ENCODE assay signal across 14 cellular contexts in genomic region chr11:790721-791564, GRCh38. TPM values are rescaled to one million over a fixed set of nuclear protein-coding genes. Genes with fewer than 3 reads are reported as not detected.
DNase-seq lines count a peak whose midpoint lies in the region; ATAC-seq, FAIRE-seq and TF ChIP-seq lines count a peak whose summit lies in the region.
"Had no signal": no experiment of that assay in that cellular context is flagged by ENCODE, and none has a peak within 500 bp of the region (broad histone marks: within the 10 kb centered on the region; RNA-seq: fewer than 3 reads in every experiment).

No MANE protein-coding gene starts in this region.

- peak; percentile 6; the same call in 2 of the 3 replicates for ATAC-seq in HepG2
- ATAC-seq: left lung had no signal

- H3K27me3 ChIP-seq in HUES64 (ENCODE audit: insufficient read depth, low read length), result no peaks in the 10 kb centered on the region
- peaks cover 0 to 2% of the 10 kb centered on the region in 2 experiments; a peak in 2 of 5 replicates for H3K27me3 ChIP-seq in HepG2 (ENCODE audit: control insufficient read depth in 1 of 2, insufficient read depth in 2 of 2, low read length in 2 of 2)
- H3K27me3 ChIP-seq in transverse colon, result peaks cover 25% of the 10 kb centered on the region

- POLR2A ChIA-PET in HepG2 (lab: Yijun Ruan, JAX), result interaction anchor here (0.8 kb wide), 1 partner anchor 13 kb away, joined by 3 read pairs; no protein-coding TSS in a partner anchor

- no peaks in the 10 kb centered on the region for H4K20me1 ChIP-seq in HepG2 (ENCODE audit: insufficient read depth, low read length)

- FAIRE-seq in HepG2 (lab: Jason Lieb, UNC), result no peak
- FAIRE-seq: HTR-8/SVneo had no signal

- H2AFZ ChIP-seq in HepG2 (ENCODE audit: low read length), result no peak overlapping the region

- no peak for TF ChIP-seq RAD21 in HepG2 (CRISPR knock-in tag; IDR thresholded peaks at IDR 0.05)

- no peak for TF ChIP-seq POLR2A in HepG2 (IDR thresholded peaks at IDR 0.05; ENCODE audit: insufficient read depth in 1 of 2, low read depth in 2 of 2, low read length in 2 of 2)
- TF ChIP-seq POLR2A in transverse colon (IDR thresholded peaks at IDR 0.05), result no peak

- no TSS peak for BruUV-seq in HepG2 (replicated peaks; lab: Mats Ljungman, UMichigan)

- no peak overlapping the region for H3K4me3 ChIP-seq in HUES64 (ENCODE audit: low read length)
- no peak overlapping the region for H3K4me3 ChIP-seq in HepG2 (replicated peaks in 1 of 3; ENCODE audit: insufficient read depth in 1 of 3, low read depth in 2 of 3, low read length in 3 of 3)
- no peak overlapping the region for H3K4me3 ChIP-seq in transverse colon
- H3K4me3 ChIP-seq: left lung had no signal

- WGBS in HUES64, result 63% methylated on average over 18 of the region's 18 CpGs
- WGBS in HepG2 (ENCODE audit: low lambda C conversion rate), result 78% methylated on average over 16 of the region's 18 CpGs
- WGBS in transverse colon (ENCODE audit: low coverage in 1 of 2), 2 donors, result 76% methylated on average over 18 of the region's 18 CpGs; no CpG with 5 or more reads in 1 of the 2 donors

- H3K4me2 ChIP-seq in HepG2 (ENCODE audit: low read depth, low read length), result no peak overlapping the region

- in situ Hi-C loops in HepG2 (cut with HindIII; ENCODE audit: extremely low pct_ligation_motif_present, low pct_unique_long_range_greater_than_20kb) (no loop called here), transverse colon (cut with MboI; ENCODE audit: low pct_ligation_motif_present in 1 of 4, low pct_unique_long_range_greater_than_20kb in 1 of 4, low sequenced_read_pairs in 3 of 4) (no loop called here)

- H3K27ac ChIP-seq in HUES64 (ENCODE audit: low read depth, low read length) (0 out of 2 replicates have a peak overlapping the region, but pooled peaks have one; percentile 25), HepG2 (ENCODE audit: extremely low read length, insufficient read depth, low read length) (no peak overlapping the region), transverse colon (no peak overlapping the region)
- H3K27ac ChIP-seq: left lung had no signal

- H3K9me3 ChIP-seq in HUES64 (ENCODE audit: insufficient read depth, low read depth, low read length) (no peaks in the 10 kb centered on the region), HepG2 (ENCODE audit: low read length) (no peaks in the 10 kb centered on the region), transverse colon (no peaks in the 10 kb centered on the region)
- H3K9me3 ChIP-seq: left lung had no signal

- TF ChIP-seq EP300 in HepG2 (IDR thresholded peaks at IDR 0.05; ENCODE audit: low read depth in 2 of 2, low read length in 2 of 2) (no peak), HepG2 (CRISPR knock-in tag; IDR thresholded peaks at IDR 0.05; ENCODE audit: borderline replicate concordance) (no peak), transverse colon (IDR thresholded peaks at IDR 0.05; ENCODE audit: low read depth) (no peak)

- TF ChIP-seq CTCF in HepG2 (CRISPR knock-in tag; IDR thresholded peaks at IDR 0.05) (no peak), GM10266 (IDR thresholded peaks at IDR 0.05; ENCODE audit: control insufficient read depth, insufficient read depth, low read depth, missing control alignments) (no peak), transverse colon (IDR thresholded peaks at IDR 0.05) (no peak)

- no peaks in the 10 kb centered on the region for H3K79me2 ChIP-seq in HepG2 (ENCODE audit: insufficient read depth, low read length)

- no peak overlapping the region for H3K9ac ChIP-seq in HUES64 (ENCODE audit: low read depth, low read length)
- H3K9ac ChIP-seq in HepG2 (ENCODE audit: insufficient read depth, low read depth, low read length), result no peak overlapping the region

- peaks cover 4% of the 10 kb centered on the region; the same call in 1 of the 2 replicates for H3K4me1 ChIP-seq in HUES64 (ENCODE audit: insufficient read depth, low read length)
- H3K4me1 ChIP-seq in HepG2 (ENCODE audit: insufficient read depth, low read length), result peaks cover 21% of the 10 kb centered on the region
- peaks cover 9 to 23% (median 17%) of the 10 kb centered on the region in 4 donors for H3K4me1 ChIP-seq in transverse colon

- intact Hi-C loops in HepG2 (cut with micrococcal nuclease; ENCODE audit: unreplicated experiment), result no loop called here
- intact Hi-C loops in transverse colon (cut with DNase I; ENCODE audit: low total_unique reads), result no loop called here

- CTCF ChIA-PET in HepG2 (lab: Yijun Ruan, JAX; ENCODE audit: low intra/inter-chr PET ratio, low total read pairs), result no interaction called here

- DNase-seq in EL (peak; percentile 43), T1000 (lab: John Stamatoyannopoulos, UW) (peak; percentile 14), HepG2 (ENCODE audit: low spot score) (no peak), GM10266 (ENCODE audit: extremely low spot score) (no peak), HPDE6-E6E7 (ENCODE audit: extremely low spot score) (no peak), HK-2 (ENCODE audit: unreplicated experiment) (no peak), transverse colon (no peak)
- DNase-seq: activated B cell treated with CpG ODN at 0.5 μM for 24 hours; NCI-H2081 treated with DMSO at 0.1 percent for 48 hours; stimulated activated naive CD4-positive, alpha-beta T cell treated with Interleukin-2 at 50 U/mL for 16 hours had no signal

- H3K36me3 ChIP-seq in HUES64 (ENCODE audit: insufficient read depth, low read length), result peaks cover 26% of the 10 kb centered on the region; the same call in 1 of the 2 replicates
- no peaks in the 10 kb centered on the region; a peak in 1 of 5 replicates for H3K36me3 ChIP-seq in HepG2 (replicated peaks in 1 of 2; ENCODE audit: control insufficient read depth in 1 of 2, insufficient read depth in 2 of 2, low read length in 2 of 2)
- H3K36me3 ChIP-seq in transverse colon, result no peaks in the 10 kb centered on the region

RNA-seq across cellular contexts. Expression of gene CEND1, which starts 1.1 kb away (rescaled TPM):
- polyA plus RNA-seq in HUES64 (2013, experiment 1 of 2), result 1.9 TPM
- polyA plus RNA-seq in HUES64 (2013, experiment 2 of 2), result 0.95 TPM
- total RNA-seq in HepG2 (2016; rRNA removed; fragmentation: Illumina TruSeq; extraction: Trizol) (not detected in 2 replicates), transverse colon (1 to 10 TPM in 1 of 4 donors, under 1 TPM in 1, not detected in 2; 0.79 to 1.2 TPM)
- total RNA-seq in HepG2 (2016; cell fraction: cytosol; rRNA removed; fragmentation: Illumina TruSeq; extraction: Trizol; ENCODE audit: low read depth), result not detected in 2 replicates
- not detected in 2 replicates for total RNA-seq in HepG2 (2016; cell fraction: insoluble cytoplasmic fraction; rRNA removed; fragmentation: Illumina TruSeq; extraction: Trizol)
- total RNA-seq in HepG2 (2016; cell fraction: membrane; rRNA removed; fragmentation: Illumina TruSeq; extraction: Trizol), result not detected in 2 replicates
- not detected in 2 replicates for total RNA-seq in HepG2 (2016; cell fraction: nucleus; rRNA removed; fragmentation: Illumina TruSeq; extraction: Trizol)
- not detected in 2 replicates for polyA plus RNA-seq in HepG2 (2011; rRNA removed)
- polyA plus RNA-seq in HepG2 (2011; cell fraction: cytosol; rRNA removed), result not detected in 2 replicates
- 0.07 TPM in 1 of 2 replicates, not detected in the other for polyA plus RNA-seq in HepG2 (2011; cell fraction: nucleus; rRNA removed)
- polyA plus RNA-seq in HepG2 (2012), result 0.11 TPM in 1 of 2 replicates, not detected in the other
- polyA plus RNA-seq in HepG2 (2016; cell fraction: cytosol; fragmentation: Illumina TruSeq; extraction: Trizol; ENCODE audit: low read depth), result not detected in 2 replicates
- polyA plus RNA-seq in HepG2 (2016; cell fraction: insoluble cytoplasmic fraction; fragmentation: Illumina TruSeq; extraction: Trizol; ENCODE audit: low read depth), result not detected in 2 replicates
- not detected in 2 replicates for polyA plus RNA-seq in HepG2 (2016; cell fraction: membrane; fragmentation: Illumina TruSeq; extraction: Trizol; ENCODE audit: low read depth)
- not detected in 2 replicates for polyA plus RNA-seq in HepG2 (2016; cell fraction: nucleus; fragmentation: Illumina TruSeq; extraction: Trizol; ENCODE audit: insufficient read depth, low read depth)
- polyA minus RNA-seq in HepG2 (2011; rRNA and poly(A)+ RNA removed; ENCODE audit: low replicate concordance), result not detected in 2 replicates
- polyA minus RNA-seq in HepG2 (2011; cell fraction: cytosol; rRNA and poly(A)+ RNA removed), result not detected in 2 replicates
- polyA minus RNA-seq in HepG2 (2011; cell fraction: nucleus; rRNA and poly(A)+ RNA removed), result not detected in 2 replicates
- total RNA-seq: Right ventricle myocardium inferior had no signal

RNA-seq across cellular contexts. Expression of gene SLC25A22, which starts 7.1 kb away (rescaled TPM):
- 30.7 TPM for polyA plus RNA-seq in HUES64 (2013, experiment 1 of 2)
- 26.8 TPM for polyA plus RNA-seq in HUES64 (2013, experiment 2 of 2)
- 8.0 and 12.4 TPM in 2 replicates for total RNA-seq in HepG2 (2016; rRNA removed; fragmentation: Illumina TruSeq; extraction: Trizol)
- total RNA-seq in HepG2 (2016; cell fraction: cytosol; rRNA removed; fragmentation: Illumina TruSeq; extraction: Trizol; ENCODE audit: low read depth), result 4.2 and 5.7 TPM in 2 replicates
- total RNA-seq in HepG2 (2016; cell fraction: insoluble cytoplasmic fraction; rRNA removed; fragmentation: Illumina TruSeq; extraction: Trizol), result 8.0 and 11.4 TPM in 2 replicates
- 8.3 and 9.2 TPM in 2 replicates for total RNA-seq in HepG2 (2016; cell fraction: membrane; rRNA removed; fragmentation: Illumina TruSeq; extraction: Trizol)
- total RNA-seq in HepG2 (2016; cell fraction: nucleus; rRNA removed; fragmentation: Illumina TruSeq; extraction: Trizol), result 7.7 and 9.2 TPM in 2 replicates
- 19.2 and 20.5 TPM in 2 replicates for polyA plus RNA-seq in HepG2 (2011; rRNA removed)
- 5.9 and 7.9 TPM in 2 replicates for polyA plus RNA-seq in HepG2 (2011; cell fraction: cytosol; rRNA removed)
- 50.3 and 61.9 TPM in 2 replicates for polyA plus RNA-seq in HepG2 (2011; cell fraction: nucleus; rRNA removed)
- 7.5 and 11.4 TPM in 2 replicates for polyA plus RNA-seq in HepG2 (2012)
- polyA plus RNA-seq in HepG2 (2016; cell fraction: cytosol; fragmentation: Illumina TruSeq; extraction: Trizol; ENCODE audit: low read depth), result 2.6 and 3.7 TPM in 2 replicates
- polyA plus RNA-seq in HepG2 (2016; cell fraction: insoluble cytoplasmic fraction; fragmentation: Illumina TruSeq; extraction: Trizol; ENCODE audit: low read depth), result 13.5 and 14.7 TPM in 2 replicates
- polyA plus RNA-seq in HepG2 (2016; cell fraction: membrane; fragmentation: Illumina TruSeq; extraction: Trizol; ENCODE audit: low read depth), result 8.3 and 8.7 TPM in 2 replicates
- 25.5 and 28.7 TPM in 2 replicates for polyA plus RNA-seq in HepG2 (2016; cell fraction: nucleus; fragmentation: Illumina TruSeq; extraction: Trizol; ENCODE audit: insufficient read depth, low read depth)
- 19.4 and 40.7 TPM in 2 replicates for polyA minus RNA-seq in HepG2 (2011; rRNA and poly(A)+ RNA removed; ENCODE audit: low replicate concordance)
- 8.5 and 14.7 TPM in 2 replicates for polyA minus RNA-seq in HepG2 (2011; cell fraction: cytosol; rRNA and poly(A)+ RNA removed)
- polyA minus RNA-seq in HepG2 (2011; cell fraction: nucleus; rRNA and poly(A)+ RNA removed), result 14.9 and 16.0 TPM in 2 replicates
- 10 to 100 TPM in 2 of 4 donors, 1 to 10 TPM in 2; 6.0 to 28.3 (median 9.7) TPM for total RNA-seq in transverse colon

RNA-seq across cellular contexts. Expression of gene GATD1, which starts 13.7 kb away (rescaled TPM):
- 21.3 TPM for polyA plus RNA-seq in HUES64 (2013, experiment 1 of 2)
- polyA plus RNA-seq in HUES64 (2013, experiment 2 of 2), result 22.1 TPM
- total RNA-seq in HepG2 (2016; rRNA removed; fragmentation: Illumina TruSeq; extraction: Trizol) (35.8 and 60.5 TPM in 2 replicates), transverse colon (100 to 1,000 TPM in 1 of 4 donors, 10 to 100 TPM in 3; 28.0 to 239 (median 38.4) TPM)
- 8.1 and 9.3 TPM in 2 replicates for total RNA-seq in HepG2 (2016; cell fraction: cytosol; rRNA removed; fragmentation: Illumina TruSeq; extraction: Trizol; ENCODE audit: low read depth)
- total RNA-seq in HepG2 (2016; cell fraction: insoluble cytoplasmic fraction; rRNA removed; fragmentation: Illumina TruSeq; extraction: Trizol), result 33.7 and 52.3 TPM in 2 replicates
- 20.6 and 22.3 TPM in 2 replicates for total RNA-seq in HepG2 (2016; cell fraction: membrane; rRNA removed; fragmentation: Illumina TruSeq; extraction: Trizol)
- total RNA-seq in HepG2 (2016; cell fraction: nucleus; rRNA removed; fragmentation: Illumina TruSeq; extraction: Trizol), result 42.6 and 48.3 TPM in 2 replicates
- polyA plus RNA-seq in HepG2 (2011; rRNA removed), result 31.3 and 40.0 TPM in 2 replicates
- polyA plus RNA-seq in HepG2 (2011; cell fraction: cytosol; rRNA removed), result 18.2 and 31.2 TPM in 2 replicates
- polyA plus RNA-seq in HepG2 (2011; cell fraction: nucleus; rRNA removed), result 244 and 302 TPM in 2 replicates
- 22.2 and 27.6 TPM in 2 replicates for polyA plus RNA-seq in HepG2 (2012)
- 7.3 and 8.3 TPM in 2 replicates for polyA plus RNA-seq in HepG2 (2016; cell fraction: cytosol; fragmentation: Illumina TruSeq; extraction: Trizol; ENCODE audit: low read depth)
- 29.8 and 37.5 TPM in 2 replicates for polyA plus RNA-seq in HepG2 (2016; cell fraction: insoluble cytoplasmic fraction; fragmentation: Illumina TruSeq; extraction: Trizol; ENCODE audit: low read depth)
- 10.4 and 13.8 TPM in 2 replicates for polyA plus RNA-seq in HepG2 (2016; cell fraction: membrane; fragmentation: Illumina TruSeq; extraction: Trizol; ENCODE audit: low read depth)
- 92.6 and 114 TPM in 2 replicates for polyA plus RNA-seq in HepG2 (2016; cell fraction: nucleus; fragmentation: Illumina TruSeq; extraction: Trizol; ENCODE audit: insufficient read depth, low read depth)
- polyA minus RNA-seq in HepG2 (2011; rRNA and poly(A)+ RNA removed; ENCODE audit: low replicate concordance), result 20.9 and 51.8 TPM in 2 replicates
- polyA minus RNA-seq in HepG2 (2011; cell fraction: cytosol; rRNA and poly(A)+ RNA removed), result 15.0 and 21.0 TPM in 2 replicates
- 25.6 and 29.0 TPM in 2 replicates for polyA minus RNA-seq in HepG2 (2011; cell fraction: nucleus; rRNA and poly(A)+ RNA removed)

RNA-seq across cellular contexts. Expression of gene PIDD1, which starts 14.1 kb away (rescaled TPM):
- 13.0 TPM for polyA plus RNA-seq in HUES64 (2013, experiment 1 of 2)
- polyA plus RNA-seq in HUES64 (2013, experiment 2 of 2), result 15.2 TPM
- 7.9 and 16.0 TPM in 2 replicates for total RNA-seq in HepG2 (2016; rRNA removed; fragmentation: Illumina TruSeq; extraction: Trizol)
- 3.5 and 4.1 TPM in 2 replicates for total RNA-seq in HepG2 (2016; cell fraction: cytosol; rRNA removed; fragmentation: Illumina TruSeq; extraction: Trizol; ENCODE audit: low read depth)
- total RNA-seq in HepG2 (2016; cell fraction: insoluble cytoplasmic fraction; rRNA removed; fragmentation: Illumina TruSeq; extraction: Trizol), result 8.8 and 17.2 TPM in 2 replicates
- 7.4 and 7.9 TPM in 2 replicates for total RNA-seq in HepG2 (2016; cell fraction: membrane; rRNA removed; fragmentation: Illumina TruSeq; extraction: Trizol)
- 17.2 and 22.2 TPM in 2 replicates for total RNA-seq in HepG2 (2016; cell fraction: nucleus; rRNA removed; fragmentation: Illumina TruSeq; extraction: Trizol)
- 14.3 and 17.7 TPM in 2 replicates for polyA plus RNA-seq in HepG2 (2011; rRNA removed)
- polyA plus RNA-seq in HepG2 (2011; cell fraction: cytosol; rRNA removed), result 5.0 and 12.7 TPM in 2 replicates
- 234 and 353 TPM in 2 replicates for polyA plus RNA-seq in HepG2 (2011; cell fraction: nucleus; rRNA removed)
- 6.8 and 9.8 TPM in 2 replicates for polyA plus RNA-seq in HepG2 (2012)
- 3.7 and 3.9 TPM in 2 replicates for polyA plus RNA-seq in HepG2 (2016; cell fraction: cytosol; fragmentation: Illumina TruSeq; extraction: Trizol; ENCODE audit: low read depth)
- 12.6 and 15.2 TPM in 2 replicates for polyA plus RNA-seq in HepG2 (2016; cell fraction: insoluble cytoplasmic fraction; fragmentation: Illumina TruSeq; extraction: Trizol; ENCODE audit: low read depth)
- 7.8 and 9.8 TPM in 2 replicates for polyA plus RNA-seq in HepG2 (2016; cell fraction: membrane; fragmentation: Illumina TruSeq; extraction: Trizol; ENCODE audit: low read depth)
- 93.2 and 101 TPM in 2 replicates for polyA plus RNA-seq in HepG2 (2016; cell fraction: nucleus; fragmentation: Illumina TruSeq; extraction: Trizol; ENCODE audit: insufficient read depth, low read depth)
- 2.9 and 14.9 TPM in 2 replicates for polyA minus RNA-seq in HepG2 (2011; rRNA and poly(A)+ RNA removed; ENCODE audit: low replicate concordance)
- polyA minus RNA-seq in HepG2 (2011; cell fraction: cytosol; rRNA and poly(A)+ RNA removed), result 3.4 and 7.0 TPM in 2 replicates
- 19.3 TPM in 2 replicates for polyA minus RNA-seq in HepG2 (2011; cell fraction: nucleus; rRNA and poly(A)+ RNA removed)
- total RNA-seq in transverse colon, result 100 to 1,000 TPM in 2 of 4 donors, 10 to 100 TPM in 2; 26.0 to 185 (median 70.5) TPM

RNA-seq across cellular contexts. Expression of gene RPLP2, which starts 18.8 kb away (rescaled TPM):
- 1,606 TPM for polyA plus RNA-seq in HUES64 (2013, experiment 1 of 2)
- polyA plus RNA-seq in HUES64 (2013, experiment 2 of 2), result 1,733 TPM
- total RNA-seq in HepG2 (2016; rRNA removed; fragmentation: Illumina TruSeq; extraction: Trizol), result 2,049 and 2,106 TPM in 2 replicates
- 3,126 and 3,282 TPM in 2 replicates for total RNA-seq in HepG2 (2016; cell fraction: cytosol; rRNA removed; fragmentation: Illumina TruSeq; extraction: Trizol; ENCODE audit: low read depth)
- 1,870 and 2,048 TPM in 2 replicates for total RNA-seq in HepG2 (2016; cell fraction: insoluble cytoplasmic fraction; rRNA removed; fragmentation: Illumina TruSeq; extraction: Trizol)
- 3,967 and 4,265 TPM in 2 replicates for total RNA-seq in HepG2 (2016; cell fraction: membrane; rRNA removed; fragmentation: Illumina TruSeq; extraction: Trizol)
- 735 and 852 TPM in 2 replicates for total RNA-seq in HepG2 (2016; cell fraction: nucleus; rRNA removed; fragmentation: Illumina TruSeq; extraction: Trizol)
- polyA plus RNA-seq in HepG2 (2011; rRNA removed), result 895 and 978 TPM in 2 replicates
- polyA plus RNA-seq in HepG2 (2011; cell fraction: cytosol; rRNA removed), result 1,028 and 2,692 TPM in 2 replicates
- 723 and 858 TPM in 2 replicates for polyA plus RNA-seq in HepG2 (2011; cell fraction: nucleus; rRNA removed)
- polyA plus RNA-seq in HepG2 (2012), result 1,506 and 2,284 TPM in 2 replicates
- 3,287 and 3,430 TPM in 2 replicates for polyA plus RNA-seq in HepG2 (2016; cell fraction: cytosol; fragmentation: Illumina TruSeq; extraction: Trizol; ENCODE audit: low read depth)
- 1,412 and 1,584 TPM in 2 replicates for polyA plus RNA-seq in HepG2 (2016; cell fraction: insoluble cytoplasmic fraction; fragmentation: Illumina TruSeq; extraction: Trizol; ENCODE audit: low read depth)
- 3,687 and 3,698 TPM in 2 replicates for polyA plus RNA-seq in HepG2 (2016; cell fraction: membrane; fragmentation: Illumina TruSeq; extraction: Trizol; ENCODE audit: low read depth)
- 1,014 and 1,045 TPM in 2 replicates for polyA plus RNA-seq in HepG2 (2016; cell fraction: nucleus; fragmentation: Illumina TruSeq; extraction: Trizol; ENCODE audit: insufficient read depth, low read depth)
- 472 and 1,216 TPM in 2 replicates for polyA minus RNA-seq in HepG2 (2011; rRNA and poly(A)+ RNA removed; ENCODE audit: low replicate concordance)
- 793 and 848 TPM in 2 replicates for polyA minus RNA-seq in HepG2 (2011; cell fraction: cytosol; rRNA and poly(A)+ RNA removed)
- polyA minus RNA-seq in HepG2 (2011; cell fraction: nucleus; rRNA and poly(A)+ RNA removed), result 188 and 248 TPM in 2 replicates
- total RNA-seq in transverse colon, result 100 to 1,000 TPM; 273 to 670 (median 466) TPM

Comparison
In these comparisons a context has a peak if more than half of its experiments do, and no peak if none do; other contexts are left out.
1. DNase-seq: peak in EL (single experiment) and T1000 (single experiment); none in HepG2 (single experiment), GM10266 (single experiment), HPDE6-E6E7 (single experiment), HK-2 (single experiment) and transverse colon (single experiment).